In the genomic region with DNA sequence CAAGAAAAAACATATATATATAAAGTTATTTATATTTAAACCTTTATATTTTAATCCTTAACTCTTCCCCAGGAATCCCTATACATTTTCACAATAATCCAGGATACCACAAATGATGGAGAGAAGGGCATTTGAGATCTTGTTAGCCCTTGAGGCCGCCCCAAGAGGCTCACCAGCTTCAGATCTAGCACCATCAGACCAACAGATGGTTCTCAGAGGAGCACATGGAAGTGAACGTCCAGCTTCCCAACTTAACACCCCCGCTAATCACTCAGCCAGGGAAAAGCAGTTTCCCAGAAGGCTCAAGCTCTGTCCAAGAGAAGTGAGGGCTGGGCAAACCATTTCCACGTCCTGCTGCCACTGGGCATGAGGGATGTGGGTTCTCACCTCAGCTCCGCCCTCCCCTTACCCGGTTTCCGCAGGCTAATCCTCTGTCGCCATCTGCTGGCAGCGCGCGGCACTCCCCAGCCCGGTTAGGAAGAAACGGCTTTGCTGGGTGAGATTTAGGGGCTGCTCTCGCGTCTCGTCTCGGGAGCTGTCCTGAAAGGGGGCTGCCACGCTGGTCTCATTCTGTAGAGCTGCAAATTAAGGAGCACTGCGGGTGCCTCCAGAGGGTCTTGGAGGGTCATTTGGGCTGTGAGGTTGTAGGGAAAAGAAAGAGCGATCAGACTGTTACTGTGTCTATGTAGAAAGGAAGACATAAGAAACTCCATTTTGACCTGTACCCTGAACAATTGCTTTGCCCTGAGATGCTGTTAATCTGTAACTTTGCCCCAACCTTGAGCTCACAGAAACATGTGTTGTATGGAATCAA, we compare ENCODE assay signal across 1 cellular context.
A peak's percentile ranks its signal among the peaks of the same experiment; 100 is the strongest.
TF ChIP-seq lines count a peak whose summit lies in the region.

No MANE protein-coding gene starts in this region.

TF ChIP-seq in K562, 482 proteins besides CTCF, POLR2A, EP300 and RAD21 (continued from another document):
- TF ChIP-seq, protein P1, sequence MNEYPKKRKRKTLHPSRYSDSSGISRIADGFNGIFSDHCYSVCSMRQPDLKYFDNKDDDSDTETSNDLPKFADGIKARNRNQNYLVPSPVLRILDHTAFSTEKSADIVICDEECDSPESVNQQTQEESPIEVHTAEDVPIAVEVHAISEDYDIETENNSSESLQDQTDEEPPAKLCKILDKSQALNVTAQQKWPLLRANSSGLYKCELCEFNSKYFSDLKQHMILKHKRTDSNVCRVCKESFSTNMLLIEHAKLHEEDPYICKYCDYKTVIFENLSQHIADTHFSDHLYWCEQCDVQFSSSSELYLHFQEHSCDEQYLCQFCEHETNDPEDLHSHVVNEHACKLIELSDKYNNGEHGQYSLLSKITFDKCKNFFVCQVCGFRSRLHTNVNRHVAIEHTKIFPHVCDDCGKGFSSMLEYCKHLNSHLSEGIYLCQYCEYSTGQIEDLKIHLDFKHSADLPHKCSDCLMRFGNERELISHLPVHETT (CRISPR knock-in tag; conservative IDR thresholded peaks at IDR 0.05 in 1 of 2, IDR thresholded peaks at IDR 0.05 in 1 of 2): peak in 1 of 2 experiments; percentile 67; a peak in 1 of 4 replicates
- TF ChIP-seq ZNF175 (CRISPR knock-in tag; IDR thresholded peaks at IDR 0.05; ENCODE audit: low read depth): 0 out of 2 replicates have a peak, but pooled peaks have one; percentile 34
- TF ChIP-seq, protein P2, sequence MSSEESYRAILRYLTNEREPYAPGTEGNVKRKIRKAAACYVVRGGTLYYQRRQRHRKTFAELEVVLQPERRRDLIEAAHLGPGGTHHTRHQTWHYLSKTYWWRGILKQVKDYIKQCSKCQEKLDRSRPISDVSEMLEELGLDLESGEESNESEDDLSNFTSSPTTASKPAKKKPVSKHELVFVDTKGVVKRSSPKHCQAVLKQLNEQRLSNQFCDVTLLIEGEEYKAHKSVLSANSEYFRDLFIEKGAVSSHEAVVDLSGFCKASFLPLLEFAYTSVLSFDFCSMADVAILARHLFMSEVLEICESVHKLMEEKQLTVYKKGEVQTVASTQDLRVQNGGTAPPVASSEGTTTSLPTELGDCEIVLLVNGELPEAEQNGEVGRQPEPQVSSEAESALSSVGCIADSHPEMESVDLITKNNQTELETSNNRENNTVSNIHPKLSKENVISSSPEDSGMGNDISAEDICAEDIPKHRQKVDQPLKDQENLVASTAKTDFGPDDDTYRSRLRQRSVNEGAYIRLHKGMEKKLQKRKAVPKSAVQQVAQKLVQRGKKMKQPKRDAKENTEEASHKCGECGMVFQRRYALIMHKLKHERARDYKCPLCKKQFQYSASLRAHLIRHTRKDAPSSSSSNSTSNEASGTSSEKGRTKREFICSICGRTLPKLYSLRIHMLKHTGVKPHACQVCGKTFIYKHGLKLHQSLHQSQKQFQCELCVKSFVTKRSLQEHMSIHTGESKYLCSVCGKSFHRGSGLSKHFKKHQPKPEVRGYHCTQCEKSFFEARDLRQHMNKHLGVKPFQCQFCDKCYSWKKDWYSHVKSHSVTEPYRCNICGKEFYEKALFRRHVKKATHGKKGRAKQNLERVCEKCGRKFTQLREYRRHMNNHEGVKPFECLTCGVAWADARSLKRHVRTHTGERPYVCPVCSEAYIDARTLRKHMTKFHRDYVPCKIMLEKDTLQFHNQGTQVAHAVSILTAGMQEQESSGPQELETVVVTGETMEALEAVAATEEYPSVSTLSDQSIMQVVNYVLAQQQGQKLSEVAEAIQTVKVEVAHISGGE (CRISPR knock-in tag; IDR thresholded peaks at IDR 0.05): no peak
- TF ChIP-seq, protein P3, sequence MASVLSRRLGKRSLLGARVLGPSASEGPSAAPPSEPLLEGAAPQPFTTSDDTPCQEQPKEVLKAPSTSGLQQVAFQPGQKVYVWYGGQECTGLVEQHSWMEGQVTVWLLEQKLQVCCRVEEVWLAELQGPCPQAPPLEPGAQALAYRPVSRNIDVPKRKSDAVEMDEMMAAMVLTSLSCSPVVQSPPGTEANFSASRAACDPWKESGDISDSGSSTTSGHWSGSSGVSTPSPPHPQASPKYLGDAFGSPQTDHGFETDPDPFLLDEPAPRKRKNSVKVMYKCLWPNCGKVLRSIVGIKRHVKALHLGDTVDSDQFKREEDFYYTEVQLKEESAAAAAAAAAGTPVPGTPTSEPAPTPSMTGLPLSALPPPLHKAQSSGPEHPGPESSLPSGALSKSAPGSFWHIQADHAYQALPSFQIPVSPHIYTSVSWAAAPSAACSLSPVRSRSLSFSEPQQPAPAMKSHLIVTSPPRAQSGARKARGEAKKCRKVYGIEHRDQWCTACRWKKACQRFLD (CRISPR knock-in tag; IDR thresholded peaks at IDR 0.05): peak; percentile 72; the same call in 1 of the 2 replicates
- no peak for TF ChIP-seq ZNF124 (CRISPR knock-in tag; IDR thresholded peaks at IDR 0.05)
- TF ChIP-seq ZNF197 (CRISPR knock-in tag; IDR thresholded peaks at IDR 0.05; ENCODE audit: low read depth): 0 out of 2 replicates have a peak, but pooled peaks have one; percentile 44
- TF ChIP-seq HNRNPH1 (optimal IDR thresholded peaks at IDR 0.05; ENCODE audit: low read depth, low read length): no peak
- no peak for TF ChIP-seq GATAD2A (IDR thresholded peaks at IDR 0.05)
- TF ChIP-seq PHF20 (IDR thresholded peaks at IDR 0.05; ENCODE audit: partially characterized antibody): no peak
- TF ChIP-seq CTBP1 (IDR thresholded peaks at IDR 0.05; ENCODE audit: borderline replicate concordance): peak; percentile 17; the same call in 1 of the 2 replicates
- no peak for TF ChIP-seq GTF2A2 (tag; IDR thresholded peaks at IDR 0.05)
- no peak for TF ChIP-seq HLTF (IDR thresholded peaks at IDR 0.05)
- TF ChIP-seq ETV1 (tag; conservative IDR thresholded peaks at IDR 0.05; ENCODE audit: low read depth): 0 out of 2 replicates have a peak, but pooled peaks have one; percentile 22
- TF ChIP-seq SMAD4 (CRISPR knock-in tag; conservative IDR thresholded peaks at IDR 0.05): 0 out of 2 replicates have a peak, but pooled peaks have one; percentile 8
- 0 out of 2 replicates have a peak, but pooled peaks have one; percentile 21 for TF ChIP-seq DMBX1 (CRISPR knock-in tag; IDR thresholded peaks at IDR 0.05; ENCODE audit: borderline replicate concordance)
- TF ChIP-seq, protein P4, sequence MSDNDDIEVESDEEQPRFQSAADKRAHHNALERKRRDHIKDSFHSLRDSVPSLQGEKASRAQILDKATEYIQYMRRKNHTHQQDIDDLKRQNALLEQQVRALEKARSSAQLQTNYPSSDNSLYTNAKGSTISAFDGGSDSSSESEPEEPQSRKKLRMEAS (CRISPR knock-in tag; IDR thresholded peaks at IDR 0.05): no peak
